In genomic region chr11:40314327-40314726, GRCh38 we compare ENCODE assay signal across 19 cellular contexts.
DNase-seq lines count a peak whose midpoint lies in the region; ATAC-seq and TF ChIP-seq lines count a peak whose summit lies in the region.
"Had no signal": no experiment of that assay in that cellular context is flagged by ENCODE, and none has a peak within 500 bp of the region (broad histone marks: within the 10 kb centered on the region; RNA-seq: fewer than 3 reads in every experiment).

No MANE protein-coding gene starts in this region.

- ATAC-seq in GM21528 (IDR thresholded peaks at IDR 0.05; ENCODE audit: low FRiP score, unreplicated experiment), result no peak
- ATAC-seq in esophagus mucosa, result no peak
- ATAC-seq: A549, GM23338 had no signal

- in situ Hi-C loops in GM13976 (cut with MboI; ENCODE audit: low sequenced_read_pairs, unreplicated experiment), result no loop called here

- no peak for TF ChIP-seq CTCF in GM13976 (IDR thresholded peaks at IDR 0.05; ENCODE audit: borderline replicate concordance, control extremely low read depth, extremely low read depth, insufficient read depth, missing control alignments)

- H3K4me3 ChIP-seq in skeletal muscle cell (ENCODE audit: low read depth, low read length), result no peak overlapping the region
- H3K4me3 ChIP-seq: A549, GM23338, HAP-1 had no signal

- peak; percentile 28 for DNase-seq in HCEC 1CT
- peak; percentile 4 for DNase-seq in amniotic epithelial cell (ENCODE audit: low read depth)
- DNase-seq in kidney tubule cell (ENCODE audit: low spot score), result peak; percentile 18
- peak; percentile 1 for DNase-seq in skeletal muscle cell (ENCODE audit: low read depth)
- DNase-seq in GM13976 (ENCODE audit: low spot score), result no peak
- DNase-seq: CD8-positive, alpha-beta memory T cell; DMS 273 treated with DMSO at 0.1 percent for 48 hours; DMS79 treated with DMSO at 0.1 percent for 48 hours; KG1; MM.1S; NCI-H2029; NCI-H526 treated with DMSO at 0.1 percent for 48 hours; SHP77; SW 1271 had no signal
